16 cellular contexts compared by ENCODE assay signal in the genomic region with DNA sequence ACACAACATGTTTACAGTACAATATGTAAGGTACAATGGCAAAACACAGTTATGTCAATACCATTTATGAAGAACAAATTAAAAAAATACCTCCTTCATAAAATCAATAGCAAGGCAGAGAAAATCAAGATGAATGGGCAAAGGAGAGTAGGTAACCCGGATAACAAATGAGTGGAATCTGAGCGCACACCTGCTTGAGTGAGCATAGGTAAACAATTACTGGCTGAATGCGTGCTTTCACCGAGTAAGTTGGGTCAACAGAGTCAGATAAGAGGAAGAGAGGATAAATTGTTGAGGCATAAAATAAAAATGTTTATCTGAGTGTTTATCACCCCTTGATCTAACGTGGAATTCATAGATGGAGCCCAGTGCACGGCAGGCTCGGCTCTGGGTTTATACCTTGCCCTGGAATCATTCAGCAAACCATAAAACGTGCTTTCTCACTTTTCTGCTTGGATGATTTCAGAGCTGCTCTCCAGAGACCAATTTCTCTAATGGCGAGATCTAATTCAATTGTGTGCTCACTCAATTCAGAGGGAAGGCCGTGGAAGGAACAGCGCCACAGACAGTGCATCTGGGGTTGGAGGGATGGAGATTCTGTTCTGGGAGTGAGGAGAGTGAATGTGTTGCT.
DNase-seq lines count a peak whose midpoint lies in the region; ATAC-seq and TF ChIP-seq lines count a peak whose summit lies in the region.
"Had no signal": no experiment of that assay in that cellular context is flagged by ENCODE, and none has a peak within 500 bp of the region (broad histone marks: within the 10 kb centered on the region; RNA-seq: fewer than 3 reads in every experiment).

No MANE protein-coding gene starts in this region.

- H3K79me2 ChIP-seq in parathyroid adenoma (no peaks in the 10 kb centered on the region), mammary epithelial cell (ENCODE audit: insufficient read depth, low read length) (no peaks in the 10 kb centered on the region)

- CTCF ChIA-PET in mammary epithelial cell (lab: Charles Lee; ENCODE audit: low non-redundant PET) = no interaction called here

- no peaks in the 10 kb centered on the region for H3K9me3 ChIP-seq in parathyroid adenoma (ENCODE audit: control insufficient read depth, low read length)
- no peaks in the 10 kb centered on the region for H3K9me3 ChIP-seq in mammary epithelial cell (replicated peaks; ENCODE audit: insufficient read depth, low read length)
- H3K9me3 ChIP-seq: colonic mucosa had no signal

- H3K9ac ChIP-seq in parathyroid adenoma (no peak overlapping the region), mammary epithelial cell (ENCODE audit: insufficient read depth, low read length) (no peak overlapping the region)

- no peak for ATAC-seq in GM21390 (IDR thresholded peaks at IDR 0.05; ENCODE audit: unreplicated experiment)
- no peak for ATAC-seq in HG03521 (IDR thresholded peaks at IDR 0.05; ENCODE audit: unreplicated experiment)
- ATAC-seq: activated CD4-positive, alpha-beta T cell treated with anti-CD3 and anti-CD28 coated beads for 36 hours; natural killer cell had no signal

- BruUV-seq in mammary epithelial cell (replicated peaks; lab: Mats Ljungman, UMichigan) = no TSS peak

- peak overlapping the region; percentile 3 for H2AFZ ChIP-seq in parathyroid adenoma
- H2AFZ ChIP-seq in mammary epithelial cell (ENCODE audit: low read depth, low read length) = no peak overlapping the region

- intact Hi-C loops in mammary epithelial cell (cut with micrococcal nuclease) = no loop called here

- H3K27ac ChIP-seq in parathyroid adenoma = no peak overlapping the region
- H3K27ac ChIP-seq in mammary epithelial cell (ENCODE audit: insufficient read depth, low read depth, low read length) = no peak overlapping the region
- H3K27ac ChIP-seq: colonic mucosa, epithelial cell of prostate had no signal

- H3K27me3 ChIP-seq in parathyroid adenoma (ENCODE audit: control insufficient read depth, insufficient read depth, low read length) (no peaks in the 10 kb centered on the region), mammary epithelial cell (ENCODE audit: insufficient read depth, low read length) (no peaks in the 10 kb centered on the region)
- H3K27me3 ChIP-seq: colonic mucosa had no signal

- H3K36me3 ChIP-seq in parathyroid adenoma (ENCODE audit: control insufficient read depth, insufficient read depth, low read length) = no peaks in the 10 kb centered on the region
- no peaks in the 10 kb centered on the region for H3K36me3 ChIP-seq in mammary epithelial cell (ENCODE audit: insufficient read depth, low read length)
- H3K36me3 ChIP-seq: colonic mucosa had no signal

- in situ Hi-C loops in mammary epithelial cell (cut with MboI; ENCODE audit: low sequenced_read_pairs in 2 of 2) = no loop called here

- H3K4me1 ChIP-seq in parathyroid adenoma (no peaks in the 10 kb centered on the region), mammary epithelial cell (ENCODE audit: insufficient read depth, low read length) (no peaks in the 10 kb centered on the region)
- H3K4me1 ChIP-seq: colonic mucosa had no signal

- WGBS in mammary epithelial cell (ENCODE audit: low coverage, missing lambda C conversion rate) = 81% methylated on average over 11 of the region's 11 CpGs

- H3K4me2 ChIP-seq in parathyroid adenoma (ENCODE audit: low read length) (no peak overlapping the region), mammary epithelial cell (ENCODE audit: insufficient read depth, low read depth, low read length) (no peak overlapping the region)

- no peaks in the 10 kb centered on the region for H4K20me1 ChIP-seq in mammary epithelial cell (ENCODE audit: insufficient read depth, low read length)

- H3K4me3 ChIP-seq in parathyroid adenoma (ENCODE audit: low read depth, low read length) (no peak overlapping the region), mammary epithelial cell (replicated peaks in 1 of 3; ENCODE audit: insufficient read depth in 1 of 3, low read depth in 2 of 3, low read length in 3 of 3) (no peak overlapping the region)
- H3K4me3 ChIP-seq: colonic mucosa had no signal

- TF ChIP-seq CTCF in parathyroid adenoma (IDR thresholded peaks at IDR 0.05) = no peak
- TF ChIP-seq CTCF in mammary epithelial cell (conservative IDR thresholded peaks at IDR 0.05 in 1 of 2, IDR thresholded peaks at IDR 0.05 in 1 of 2; ENCODE audit: extremely low read depth in 1 of 2, insufficient read depth in 1 of 2, low read depth in 1 of 2, low read length in 2 of 2) = no peak

- dilution Hi-C loops in mammary epithelial cell (cut with HindIII; ENCODE audit: low sequenced_read_pairs) = no loop called here

- DNase-seq in DMS79 treated with DMSO at 0.1 percent for 48 hours (lab: John Stamatoyannopoulos, UW) = peak; percentile 90
- DNase-seq in NCI-H2029 (lab: John Stamatoyannopoulos, UW) = peak; percentile 84
- peak; percentile 99 for DNase-seq in NCI-H748 (lab: John Stamatoyannopoulos, UW; ENCODE audit: unreplicated experiment)
- no peak for DNase-seq in mammary epithelial cell
- DNase-seq: activated CD4-positive, alpha-beta T cell treated with anti-CD3 and anti-CD28 coated beads for 36 hours; activated CD8-positive, alpha-beta memory T cell treated with anti-CD3 and anti-CD28 coated beads, Interleukin-2, amount 50 U/mL, for 48 hours; activated naive CD4-positive, alpha-beta T cell treated with Interleukin-2 at 50 U/mL for 16 hours; colonic mucosa; GOT3; immature natural killer cell; natural killer cell; SIG-M5 had no signal
